Comparison of ENCODE assay signal across 15 cellular contexts in the genomic region with DNA sequence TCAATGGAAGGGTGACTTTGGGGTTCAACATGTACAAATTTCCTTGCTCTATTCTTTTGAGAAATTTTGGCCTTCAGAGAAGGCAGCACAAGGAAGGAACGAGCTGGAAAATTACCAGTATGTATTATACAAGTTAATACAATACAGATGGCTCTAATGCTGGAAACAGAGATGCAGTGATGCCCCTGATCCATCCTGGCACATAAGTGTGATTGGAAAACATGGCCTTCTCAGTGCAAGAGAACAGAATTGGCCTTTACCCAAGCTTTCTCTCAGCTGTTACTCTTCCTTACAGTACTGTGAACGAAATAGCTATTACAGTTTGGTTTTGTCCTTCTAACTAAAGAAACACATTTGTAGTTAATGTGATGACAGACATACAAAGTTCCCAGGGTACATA.
A peak's percentile ranks its signal among the peaks of the same experiment; 100 is the strongest.
DNase-seq lines count a peak whose midpoint lies in the region; ATAC-seq and TF ChIP-seq lines count a peak whose summit lies in the region.
"Had no signal": no experiment of that assay in that cellular context is flagged by ENCODE, and none has a peak within 500 bp of the region (broad histone marks: within the 10 kb centered on the region; RNA-seq: fewer than 3 reads in every experiment).

No MANE protein-coding gene starts in this region.

- H3K4me3 Mint-ChIP-seq in natural killer cell, result no peak overlapping the region
- H3K4me3 Mint-ChIP-seq in natural killer cell treated with Interleukin-12 subunit alpha and Interleukin-12 subunit beta and Interleukin-15 and Interleukin-18, amount 100 ng/mL, for 72 hours, result no peak overlapping the region
- H3K4me3 Mint-ChIP-seq: CD14-positive monocyte; CD8-positive, alpha-beta T cell; GM23338 had no signal

- H3K4me2 ChIP-seq in SK-N-SH, result no peak overlapping the region
- H3K4me2 ChIP-seq: GM23338 had no signal

- H3K9me3 ChIP-seq in SK-N-SH, result no peaks in the 10 kb centered on the region
- H3K9me3 ChIP-seq in right cardiac atrium (ENCODE audit: control insufficient read depth, low read length), result no peaks in the 10 kb centered on the region

- H3K9me3 Mint-ChIP-seq in natural killer cell, result no peaks in the 10 kb centered on the region
- H3K9me3 Mint-ChIP-seq in natural killer cell treated with Interleukin-12 subunit alpha and Interleukin-12 subunit beta and Interleukin-15 and Interleukin-18, amount 100 ng/mL, for 72 hours, result no peaks in the 10 kb centered on the region
- H3K9me3 Mint-ChIP-seq: CD8-positive, alpha-beta T cell; GM23338 had no signal

- no peak overlapping the region for H3K9ac ChIP-seq in SK-N-SH

- no peak for TF ChIP-seq RAD21 in SK-N-SH (IDR thresholded peaks at IDR 0.05; ENCODE audit: low read length)

- POLR2A ChIA-PET in SK-N-SH (lab: Yijun Ruan, JAX), result interaction anchor here (0.8 to 1.0 kb wide), 2 partner anchors 32 to 122 kb away, joined by 3 to 7 read pairs; a partner anchor contains a TSS

- no peak for DNase-seq in natural killer cell
- DNase-seq in natural killer cell treated with Interleukin-12 subunit alpha and Interleukin-12 subunit beta and Interleukin-15 and Interleukin-18, amount 100 ng/mL, for 72 hours (ENCODE audit: low spot score), result no peak
- DNase-seq in SK-N-SH, result peak; percentile 49
- peak; percentile 26 for DNase-seq in fibroblast of peridontal ligament (ENCODE audit: extremely low read depth)
- DNase-seq in retina, result no peak
- DNase-seq in right cardiac atrium, result no peak
- DNase-seq: CD8-positive, alpha-beta T cell; COR-L47; DMS153; DMS79 treated with DMSO at 0.1 percent for 48 hours; EL; H7 had no signal

- H3K27me3 Mint-ChIP-seq in natural killer cell (ENCODE audit: low read depth in 2 of 2), result no peaks in the 10 kb centered on the region
- H3K27me3 Mint-ChIP-seq in natural killer cell treated with Interleukin-12 subunit alpha and Interleukin-12 subunit beta and Interleukin-15 and Interleukin-18, amount 100 ng/mL, for 72 hours, result no peaks in the 10 kb centered on the region

- intact Hi-C loops in natural killer cell (cut with micrococcal nuclease), result no loop called here
- intact Hi-C loops in right cardiac atrium (cut with DNase I), result no loop called here

- H3K79me2 ChIP-seq in SK-N-SH (ENCODE audit: insufficient read depth), result peaks cover 47% of the 10 kb centered on the region

- TF ChIP-seq CTCF in natural killer cell (IDR thresholded peaks at IDR 0.05) (no peak), SK-N-SH (IDR thresholded peaks at IDR 0.05) (no peak)

- H3K27me3 ChIP-seq in SK-N-SH (ENCODE audit: insufficient read depth), result no peaks in the 10 kb centered on the region
- no peaks in the 10 kb centered on the region for H3K27me3 ChIP-seq in right cardiac atrium (ENCODE audit: control insufficient read depth, insufficient read depth)

- H3K4me3 ChIP-seq in SK-N-SH (ENCODE audit: low read depth in 2 of 2, low read length in 1 of 2), result no peak overlapping the region
- H3K4me3 ChIP-seq in right cardiac atrium (ENCODE audit: low read length), result no peak overlapping the region
- H3K4me3 ChIP-seq: GM23338 had no signal

- H3K4me1 ChIP-seq in SK-N-SH (ENCODE audit: control insufficient read depth in 1 of 2, insufficient read depth in 2 of 2, low read depth in 1 of 2, low read length in 1 of 2) (peaks cover 0 to 13% of the 10 kb centered on the region in 2 experiments; a peak in 2 of 4 replicates), right cardiac atrium (ENCODE audit: control insufficient read depth, insufficient read depth, low read length) (no peaks in the 10 kb centered on the region)

- H3K36me3 ChIP-seq in SK-N-SH (replicated peaks in 1 of 2; ENCODE audit: control insufficient read depth in 1 of 2, insufficient read depth in 2 of 2, low read length in 1 of 2), result peaks cover 18 to 21% of the 10 kb centered on the region in 2 experiments

- no peaks in the 10 kb centered on the region for H3K36me3 Mint-ChIP-seq in natural killer cell
- peaks cover 6% of the 10 kb centered on the region for H3K36me3 Mint-ChIP-seq in natural killer cell treated with Interleukin-12 subunit alpha and Interleukin-12 subunit beta and Interleukin-15 and Interleukin-18, amount 100 ng/mL, for 72 hours

- peaks cover 5% of the 10 kb centered on the region; the same call in 1 of the 2 replicates for H4K20me1 ChIP-seq in SK-N-SH (ENCODE audit: insufficient read depth)

- ATAC-seq in natural killer cell, result no peak
- ATAC-seq in natural killer cell treated with Interleukin-12 subunit alpha and Interleukin-12 subunit beta and Interleukin-15 and Interleukin-18, amount 100 ng/mL, for 72 hours, result no peak
- ATAC-seq in HG02642 (IDR thresholded peaks at IDR 0.05; ENCODE audit: poor library complexity, unreplicated experiment), result no peak
- no peak for ATAC-seq in right cardiac atrium
- ATAC-seq: CD8-positive, alpha-beta T cell; GM23338 had no signal

- no peak for TF ChIP-seq EP300 in SK-N-SH (IDR thresholded peaks at IDR 0.05; ENCODE audit: borderline replicate concordance in 1 of 2, low read depth in 1 of 2, low read length in 1 of 2)

- peak overlapping the region; percentile 28 to 53 for H3K27ac Mint-ChIP-seq in natural killer cell
- H3K27ac Mint-ChIP-seq in natural killer cell treated with Interleukin-12 subunit alpha and Interleukin-12 subunit beta and Interleukin-15 and Interleukin-18, amount 100 ng/mL, for 72 hours, result no peak overlapping the region
- H3K27ac Mint-ChIP-seq: CD14-positive monocyte; CD8-positive, alpha-beta T cell; GM23338 had no signal

- H2AFZ ChIP-seq in SK-N-SH (ENCODE audit: low read depth), result no peak overlapping the region
- H2AFZ ChIP-seq: GM23338 had no signal

- peaks cover 16 to 19% of the 10 kb centered on the region in 2 donors for H3K4me1 Mint-ChIP-seq in natural killer cell
- peaks cover 11 to 21% of the 10 kb centered on the region in 2 donors for H3K4me1 Mint-ChIP-seq in natural killer cell treated with Interleukin-12 subunit alpha and Interleukin-12 subunit beta and Interleukin-15 and Interleukin-18, amount 100 ng/mL, for 72 hours (ENCODE audit: low read depth in 2 of 2)

- 83% methylated on average over 2 of the region's 2 CpGs for WGBS in SK-N-SH (ENCODE audit: low lambda C conversion rate)
- WGBS in right cardiac atrium, result 72% methylated on average over 2 of the region's 2 CpGs

- H3K9me2 ChIP-seq in SK-N-SH, result no peaks in the 10 kb centered on the region

- CTCF ChIA-PET in SK-N-SH (lab: Yijun Ruan, JAX), result interaction anchor here (0.9 to 3.0 kb wide), 4 partner anchors 17 to 39 kb away, joined by 3 to 8 read pairs (median 4); no protein-coding TSS in a partner anchor

- H3K27ac ChIP-seq in SK-N-SH (ENCODE audit: low read depth in 2 of 2, low read length in 1 of 2) (peak overlapping the region in 1 of 2 experiments; percentile 76; a peak in 2 of 4 replicates), right cardiac atrium (ENCODE audit: low read length) (no peak overlapping the region)

- peaks cover 3% of the 10 kb centered on the region for H3F3A ChIP-seq in SK-N-SH (replicated peaks; ENCODE audit: insufficient read depth)

TF ChIP-seq in SK-N-SH, 30 proteins besides CTCF, POLR2A, EP300 and RAD21:
- TF ChIP-seq, protein P1, sequence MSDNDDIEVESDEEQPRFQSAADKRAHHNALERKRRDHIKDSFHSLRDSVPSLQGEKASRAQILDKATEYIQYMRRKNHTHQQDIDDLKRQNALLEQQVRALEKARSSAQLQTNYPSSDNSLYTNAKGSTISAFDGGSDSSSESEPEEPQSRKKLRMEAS (IDR thresholded peaks at IDR 0.05; ENCODE audit: low read depth), result no peak
- no peak for TF ChIP-seq TAF1 (IDR thresholded peaks at IDR 0.05; ENCODE audit: borderline replicate concordance, low read depth, low read length)
- no peak for TF ChIP-seq NRF1 (IDR thresholded peaks at IDR 0.05; ENCODE audit: low read depth, low read length)
- no peak for TF ChIP-seq YY1 (IDR thresholded peaks at IDR 0.05; ENCODE audit: low read depth)
- TF ChIP-seq, protein P2, sequence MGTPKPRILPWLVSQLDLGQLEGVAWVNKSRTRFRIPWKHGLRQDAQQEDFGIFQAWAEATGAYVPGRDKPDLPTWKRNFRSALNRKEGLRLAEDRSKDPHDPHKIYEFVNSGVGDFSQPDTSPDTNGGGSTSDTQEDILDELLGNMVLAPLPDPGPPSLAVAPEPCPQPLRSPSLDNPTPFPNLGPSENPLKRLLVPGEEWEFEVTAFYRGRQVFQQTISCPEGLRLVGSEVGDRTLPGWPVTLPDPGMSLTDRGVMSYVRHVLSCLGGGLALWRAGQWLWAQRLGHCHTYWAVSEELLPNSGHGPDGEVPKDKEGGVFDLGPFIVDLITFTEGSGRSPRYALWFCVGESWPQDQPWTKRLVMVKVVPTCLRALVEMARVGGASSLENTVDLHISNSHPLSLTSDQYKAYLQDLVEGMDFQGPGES (IDR thresholded peaks at IDR 0.05; ENCODE audit: low read depth, low read length), result no peak
- no peak for TF ChIP-seq CHD2 (IDR thresholded peaks at IDR 0.05; ENCODE audit: low read length, partially characterized antibody)
- TF ChIP-seq, protein P3, sequence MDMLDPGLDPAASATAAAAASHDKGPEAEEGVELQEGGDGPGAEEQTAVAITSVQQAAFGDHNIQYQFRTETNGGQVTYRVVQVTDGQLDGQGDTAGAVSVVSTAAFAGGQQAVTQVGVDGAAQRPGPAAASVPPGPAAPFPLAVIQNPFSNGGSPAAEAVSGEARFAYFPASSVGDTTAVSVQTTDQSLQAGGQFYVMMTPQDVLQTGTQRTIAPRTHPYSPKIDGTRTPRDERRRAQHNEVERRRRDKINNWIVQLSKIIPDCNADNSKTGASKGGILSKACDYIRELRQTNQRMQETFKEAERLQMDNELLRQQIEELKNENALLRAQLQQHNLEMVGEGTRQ (IDR thresholded peaks at IDR 0.05; ENCODE audit: borderline replicate concordance, low read depth, low read length), result no peak
- no peak for TF ChIP-seq POLR2AphosphoS5 (IDR thresholded peaks at IDR 0.05; ENCODE audit: low read depth, low read length)
- TF ChIP-seq NFIC (IDR thresholded peaks at IDR 0.05; ENCODE audit: borderline replicate concordance), result no peak
- TF ChIP-seq FOXM1 (IDR thresholded peaks at IDR 0.05; ENCODE audit: low read depth), result no peak
- no peak for TF ChIP-seq FOSL2 (IDR thresholded peaks at IDR 0.05; ENCODE audit: borderline replicate concordance, low read depth)
- no peak for TF ChIP-seq SMC3 (IDR thresholded peaks at IDR 0.05; ENCODE audit: low read depth, low read length)
- TF ChIP-seq, protein P4, sequence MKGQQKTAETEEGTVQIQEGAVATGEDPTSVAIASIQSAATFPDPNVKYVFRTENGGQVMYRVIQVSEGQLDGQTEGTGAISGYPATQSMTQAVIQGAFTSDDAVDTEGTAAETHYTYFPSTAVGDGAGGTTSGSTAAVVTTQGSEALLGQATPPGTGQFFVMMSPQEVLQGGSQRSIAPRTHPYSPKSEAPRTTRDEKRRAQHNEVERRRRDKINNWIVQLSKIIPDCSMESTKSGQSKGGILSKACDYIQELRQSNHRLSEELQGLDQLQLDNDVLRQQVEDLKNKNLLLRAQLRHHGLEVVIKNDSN (IDR thresholded peaks at IDR 0.05; ENCODE audit: borderline replicate concordance, low read depth), result no peak

Comparison
In these comparisons a context has a peak if more than half of its experiments do, and no peak if none do; other contexts are left out.
1. H3K27ac Mint-ChIP-seq: peak in natural killer cell (2 of 2); none in natural killer cell treated with Interleukin-12 subunit alpha and Interleukin-12 subunit beta and Interleukin-15 and Interleukin-18, amount 100 ng/mL, for 72 hours (0 of 2).
2. DNase-seq: peak in SK-N-SH (single experiment) and fibroblast of peridontal ligament (single experiment); none in natural killer cell (single experiment), natural killer cell treated with Interleukin-12 subunit alpha and Interleukin-12 subunit beta and Interleukin-15 and Interleukin-18, amount 100 ng/mL, for 72 hours (single experiment), retina (single experiment) and right cardiac atrium (0 of 3).